Comparison of ENCODE assay signal across 1 cellular context in the genomic region with DNA sequence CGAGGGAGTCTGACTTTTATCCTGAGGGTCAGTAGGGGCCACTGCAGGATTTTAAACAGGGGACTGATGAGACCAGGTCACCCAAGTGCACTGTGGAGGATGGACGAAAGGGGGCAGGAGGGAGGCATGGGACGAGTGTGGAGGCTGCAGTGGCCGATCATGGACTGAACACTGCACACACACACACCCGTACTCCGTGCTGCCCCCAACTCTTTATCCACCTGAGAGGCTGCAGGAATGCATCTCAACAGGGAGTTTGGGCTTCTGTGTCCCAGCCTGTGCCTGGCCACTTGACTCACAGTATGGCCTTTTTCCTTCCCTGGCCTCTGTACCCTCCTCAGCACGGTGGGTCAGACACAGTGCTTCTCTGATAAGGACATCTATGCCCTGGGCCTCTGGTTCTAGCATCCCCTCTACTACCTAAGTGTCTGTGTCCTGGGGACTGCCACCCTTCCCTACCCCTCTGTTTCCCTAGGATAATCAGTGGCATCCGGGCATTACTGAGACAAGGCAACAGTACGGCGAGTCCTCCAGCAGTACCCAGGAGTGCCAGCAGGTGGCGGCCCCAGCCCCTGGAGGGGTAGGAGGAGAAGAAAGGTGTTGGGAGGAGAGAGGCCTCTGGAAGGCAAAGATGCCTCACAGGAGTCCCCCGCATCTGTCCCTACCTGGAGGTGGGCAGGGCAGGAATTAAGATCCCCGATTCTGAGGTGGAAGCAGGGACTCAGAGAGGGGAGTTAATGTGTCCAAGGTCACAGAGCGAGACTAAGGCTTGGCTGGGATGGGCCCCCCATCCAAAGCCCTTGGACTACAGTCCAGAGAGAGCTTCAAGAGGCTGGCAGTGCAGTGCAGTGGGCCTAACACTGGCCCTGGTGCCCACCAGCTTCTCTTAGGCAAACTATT.
TF ChIP-seq lines count a peak whose summit lies in the region.

No MANE protein-coding gene starts in this region.

TF ChIP-seq in K562, 482 proteins besides CTCF, POLR2A, EP300 and RAD21 (continues in another document):
- TF ChIP-seq, protein P1, sequence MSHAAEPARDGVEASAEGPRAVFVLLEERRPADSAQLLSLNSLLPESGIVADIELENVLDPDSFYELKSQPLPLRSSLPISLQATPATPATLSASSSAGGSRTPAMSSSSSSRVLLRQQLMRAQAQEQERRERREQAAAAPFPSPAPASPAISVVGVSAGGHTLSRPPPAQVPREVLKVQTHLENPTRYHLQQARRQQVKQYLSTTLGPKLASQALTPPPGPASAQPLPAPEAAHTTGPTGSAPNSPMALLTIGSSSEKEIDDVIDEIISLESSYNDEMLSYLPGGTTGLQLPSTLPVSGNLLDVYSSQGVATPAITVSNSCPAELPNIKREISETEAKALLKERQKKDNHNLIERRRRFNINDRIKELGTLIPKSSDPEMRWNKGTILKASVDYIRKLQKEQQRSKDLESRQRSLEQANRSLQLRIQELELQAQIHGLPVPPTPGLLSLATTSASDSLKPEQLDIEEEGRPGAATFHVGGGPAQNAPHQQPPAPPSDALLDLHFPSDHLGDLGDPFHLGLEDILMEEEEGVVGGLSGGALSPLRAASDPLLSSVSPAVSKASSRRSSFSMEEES (CRISPR knock-in tag; IDR thresholded peaks at IDR 0.05) = no peak
- TF ChIP-seq, protein P2, sequence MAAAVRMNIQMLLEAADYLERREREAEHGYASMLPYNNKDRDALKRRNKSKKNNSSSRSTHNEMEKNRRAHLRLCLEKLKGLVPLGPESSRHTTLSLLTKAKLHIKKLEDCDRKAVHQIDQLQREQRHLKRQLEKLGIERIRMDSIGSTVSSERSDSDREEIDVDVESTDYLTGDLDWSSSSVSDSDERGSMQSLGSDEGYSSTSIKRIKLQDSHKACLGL (CRISPR knock-in tag; IDR thresholded peaks at IDR 0.05; ENCODE audit: borderline replicate concordance, poor library complexity, severe bottlenecking) = no peak
- TF ChIP-seq ZNF133 (CRISPR knock-in tag; IDR thresholded peaks at IDR 0.05) (no peak), ATF1 (CRISPR knock-in tag; IDR thresholded peaks at IDR 0.05) (no peak), ATF1 (tag; IDR thresholded peaks at IDR 0.05) (0 out of 2 replicates have a peak, but pooled peaks have one; percentile 20), CTBP1 (IDR thresholded peaks at IDR 0.05; ENCODE audit: borderline replicate concordance) (peak; percentile 59; the same call in 1 of the 2 replicates), GABPA (tag; conservative IDR thresholded peaks at IDR 0.05; ENCODE audit: low read depth) (no peak), FOXA1 (IDR thresholded peaks at IDR 0.05; ENCODE audit: borderline replicate concordance) (no peak), FUS (optimal IDR thresholded peaks at IDR 0.05; ENCODE audit: low read depth, low read length) (no peak), CCNT2 (IDR thresholded peaks at IDR 0.05; ENCODE audit: borderline replicate concordance, extremely low read depth, insufficient read length, low read depth, low read length) (no peak), STAT5A (IDR thresholded peaks at IDR 0.05; ENCODE audit: borderline replicate concordance, low read length) (no peak), SMARCB1 (IDR thresholded peaks at IDR 0.05; ENCODE audit: insufficient read length, low read depth) (no peak), NCOA1 (IDR thresholded peaks at IDR 0.05; ENCODE audit: low read depth) (no peak), HNRNPH1 (optimal IDR thresholded peaks at IDR 0.05; ENCODE audit: low read depth, low read length) (no peak), ZNF766 (CRISPR knock-in tag; conservative IDR thresholded peaks at IDR 0.05) (no peak), NFIC (IDR thresholded peaks at IDR 0.05) (no peak), NFIX (CRISPR knock-in tag; IDR thresholded peaks at IDR 0.05; ENCODE audit: low read depth) (no peak), PHB (CRISPR knock-in tag; IDR thresholded peaks at IDR 0.05) (no peak)
- TF ChIP-seq, protein P3, sequence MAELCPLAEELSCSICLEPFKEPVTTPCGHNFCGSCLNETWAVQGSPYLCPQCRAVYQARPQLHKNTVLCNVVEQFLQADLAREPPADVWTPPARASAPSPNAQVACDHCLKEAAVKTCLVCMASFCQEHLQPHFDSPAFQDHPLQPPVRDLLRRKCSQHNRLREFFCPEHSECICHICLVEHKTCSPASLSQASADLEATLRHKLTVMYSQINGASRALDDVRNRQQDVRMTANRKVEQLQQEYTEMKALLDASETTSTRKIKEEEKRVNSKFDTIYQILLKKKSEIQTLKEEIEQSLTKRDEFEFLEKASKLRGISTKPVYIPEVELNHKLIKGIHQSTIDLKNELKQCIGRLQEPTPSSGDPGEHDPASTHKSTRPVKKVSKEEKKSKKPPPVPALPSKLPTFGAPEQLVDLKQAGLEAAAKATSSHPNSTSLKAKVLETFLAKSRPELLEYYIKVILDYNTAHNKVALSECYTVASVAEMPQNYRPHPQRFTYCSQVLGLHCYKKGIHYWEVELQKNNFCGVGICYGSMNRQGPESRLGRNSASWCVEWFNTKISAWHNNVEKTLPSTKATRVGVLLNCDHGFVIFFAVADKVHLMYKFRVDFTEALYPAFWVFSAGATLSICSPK (IDR thresholded peaks at IDR 0.05; ENCODE audit: borderline replicate concordance) = no peak
- TF ChIP-seq, protein P4, sequence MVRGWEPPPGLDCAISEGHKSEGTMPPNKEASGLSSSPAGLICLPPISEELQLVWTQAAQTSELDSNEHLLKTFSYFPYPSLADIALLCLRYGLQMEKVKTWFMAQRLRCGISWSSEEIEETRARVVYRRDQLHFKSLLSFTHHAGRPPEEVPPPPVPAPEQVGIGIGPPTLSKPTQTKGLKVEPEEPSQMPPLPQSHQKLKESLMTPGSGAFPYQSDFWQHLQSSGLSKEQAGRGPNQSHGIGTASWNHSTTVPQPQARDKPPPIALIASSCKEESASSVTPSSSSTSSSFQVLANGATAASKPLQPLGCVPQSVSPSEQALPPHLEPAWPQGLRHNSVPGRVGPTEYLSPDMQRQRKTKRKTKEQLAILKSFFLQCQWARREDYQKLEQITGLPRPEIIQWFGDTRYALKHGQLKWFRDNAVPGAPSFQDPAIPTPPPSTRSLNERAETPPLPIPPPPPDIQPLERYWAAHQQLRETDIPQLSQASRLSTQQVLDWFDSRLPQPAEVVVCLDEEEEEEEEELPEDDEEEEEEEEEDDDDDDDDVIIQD (CRISPR knock-in tag; IDR thresholded peaks at IDR 0.05) = no peak
- TF ChIP-seq, protein P5, sequence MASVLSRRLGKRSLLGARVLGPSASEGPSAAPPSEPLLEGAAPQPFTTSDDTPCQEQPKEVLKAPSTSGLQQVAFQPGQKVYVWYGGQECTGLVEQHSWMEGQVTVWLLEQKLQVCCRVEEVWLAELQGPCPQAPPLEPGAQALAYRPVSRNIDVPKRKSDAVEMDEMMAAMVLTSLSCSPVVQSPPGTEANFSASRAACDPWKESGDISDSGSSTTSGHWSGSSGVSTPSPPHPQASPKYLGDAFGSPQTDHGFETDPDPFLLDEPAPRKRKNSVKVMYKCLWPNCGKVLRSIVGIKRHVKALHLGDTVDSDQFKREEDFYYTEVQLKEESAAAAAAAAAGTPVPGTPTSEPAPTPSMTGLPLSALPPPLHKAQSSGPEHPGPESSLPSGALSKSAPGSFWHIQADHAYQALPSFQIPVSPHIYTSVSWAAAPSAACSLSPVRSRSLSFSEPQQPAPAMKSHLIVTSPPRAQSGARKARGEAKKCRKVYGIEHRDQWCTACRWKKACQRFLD (CRISPR knock-in tag; IDR thresholded peaks at IDR 0.05) = no peak
- TF ChIP-seq, protein P6, sequence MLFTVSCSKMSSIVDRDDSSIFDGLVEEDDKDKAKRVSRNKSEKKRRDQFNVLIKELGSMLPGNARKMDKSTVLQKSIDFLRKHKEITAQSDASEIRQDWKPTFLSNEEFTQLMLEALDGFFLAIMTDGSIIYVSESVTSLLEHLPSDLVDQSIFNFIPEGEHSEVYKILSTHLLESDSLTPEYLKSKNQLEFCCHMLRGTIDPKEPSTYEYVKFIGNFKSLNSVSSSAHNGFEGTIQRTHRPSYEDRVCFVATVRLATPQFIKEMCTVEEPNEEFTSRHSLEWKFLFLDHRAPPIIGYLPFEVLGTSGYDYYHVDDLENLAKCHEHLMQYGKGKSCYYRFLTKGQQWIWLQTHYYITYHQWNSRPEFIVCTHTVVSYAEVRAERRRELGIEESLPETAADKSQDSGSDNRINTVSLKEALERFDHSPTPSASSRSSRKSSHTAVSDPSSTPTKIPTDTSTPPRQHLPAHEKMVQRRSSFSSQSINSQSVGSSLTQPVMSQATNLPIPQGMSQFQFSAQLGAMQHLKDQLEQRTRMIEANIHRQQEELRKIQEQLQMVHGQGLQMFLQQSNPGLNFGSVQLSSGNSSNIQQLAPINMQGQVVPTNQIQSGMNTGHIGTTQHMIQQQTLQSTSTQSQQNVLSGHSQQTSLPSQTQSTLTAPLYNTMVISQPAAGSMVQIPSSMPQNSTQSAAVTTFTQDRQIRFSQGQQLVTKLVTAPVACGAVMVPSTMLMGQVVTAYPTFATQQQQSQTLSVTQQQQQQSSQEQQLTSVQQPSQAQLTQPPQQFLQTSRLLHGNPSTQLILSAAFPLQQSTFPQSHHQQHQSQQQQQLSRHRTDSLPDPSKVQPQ (CRISPR knock-in tag; IDR thresholded peaks at IDR 0.05; ENCODE audit: borderline replicate concordance) = no peak
- TF ChIP-seq, protein P7, sequence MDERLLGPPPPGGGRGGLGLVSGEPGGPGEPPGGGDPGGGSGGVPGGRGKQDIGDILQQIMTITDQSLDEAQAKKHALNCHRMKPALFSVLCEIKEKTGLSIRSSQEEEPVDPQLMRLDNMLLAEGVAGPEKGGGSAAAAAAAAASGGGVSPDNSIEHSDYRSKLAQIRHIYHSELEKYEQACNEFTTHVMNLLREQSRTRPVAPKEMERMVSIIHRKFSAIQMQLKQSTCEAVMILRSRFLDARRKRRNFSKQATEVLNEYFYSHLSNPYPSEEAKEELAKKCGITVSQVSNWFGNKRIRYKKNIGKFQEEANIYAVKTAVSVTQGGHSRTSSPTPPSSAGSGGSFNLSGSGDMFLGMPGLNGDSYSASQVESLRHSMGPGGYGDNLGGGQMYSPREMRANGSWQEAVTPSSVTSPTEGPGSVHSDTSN (CRISPR knock-in tag; IDR thresholded peaks at IDR 0.05; ENCODE audit: low read depth) = no peak
- TF ChIP-seq, protein P7 (tag; conservative IDR thresholded peaks at IDR 0.05; ENCODE audit: low read depth) = no peak
- TF ChIP-seq, protein P8, sequence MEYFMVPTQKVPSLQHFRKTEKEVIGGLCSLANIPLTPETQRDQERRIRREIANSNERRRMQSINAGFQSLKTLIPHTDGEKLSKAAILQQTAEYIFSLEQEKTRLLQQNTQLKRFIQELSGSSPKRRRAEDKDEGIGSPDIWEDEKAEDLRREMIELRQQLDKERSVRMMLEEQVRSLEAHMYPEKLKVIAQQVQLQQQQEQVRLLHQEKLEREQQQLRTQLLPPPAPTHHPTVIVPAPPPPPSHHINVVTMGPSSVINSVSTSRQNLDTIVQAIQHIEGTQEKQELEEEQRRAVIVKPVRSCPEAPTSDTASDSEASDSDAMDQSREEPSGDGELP (CRISPR knock-in tag; IDR thresholded peaks at IDR 0.05; ENCODE audit: borderline replicate concordance) = peak; percentile 52; the same call in 1 of the 2 replicates
- TF ChIP-seq, protein P9, sequence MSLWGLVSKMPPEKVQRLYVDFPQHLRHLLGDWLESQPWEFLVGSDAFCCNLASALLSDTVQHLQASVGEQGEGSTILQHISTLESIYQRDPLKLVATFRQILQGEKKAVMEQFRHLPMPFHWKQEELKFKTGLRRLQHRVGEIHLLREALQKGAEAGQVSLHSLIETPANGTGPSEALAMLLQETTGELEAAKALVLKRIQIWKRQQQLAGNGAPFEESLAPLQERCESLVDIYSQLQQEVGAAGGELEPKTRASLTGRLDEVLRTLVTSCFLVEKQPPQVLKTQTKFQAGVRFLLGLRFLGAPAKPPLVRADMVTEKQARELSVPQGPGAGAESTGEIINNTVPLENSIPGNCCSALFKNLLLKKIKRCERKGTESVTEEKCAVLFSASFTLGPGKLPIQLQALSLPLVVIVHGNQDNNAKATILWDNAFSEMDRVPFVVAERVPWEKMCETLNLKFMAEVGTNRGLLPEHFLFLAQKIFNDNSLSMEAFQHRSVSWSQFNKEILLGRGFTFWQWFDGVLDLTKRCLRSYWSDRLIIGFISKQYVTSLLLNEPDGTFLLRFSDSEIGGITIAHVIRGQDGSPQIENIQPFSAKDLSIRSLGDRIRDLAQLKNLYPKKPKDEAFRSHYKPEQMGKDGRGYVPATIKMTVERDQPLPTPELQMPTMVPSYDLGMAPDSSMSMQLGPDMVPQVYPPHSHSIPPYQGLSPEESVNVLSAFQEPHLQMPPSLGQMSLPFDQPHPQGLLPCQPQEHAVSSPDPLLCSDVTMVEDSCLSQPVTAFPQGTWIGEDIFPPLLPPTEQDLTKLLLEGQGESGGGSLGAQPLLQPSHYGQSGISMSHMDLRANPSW (CRISPR knock-in tag; IDR thresholded peaks at IDR 0.05) = no peak
- TF ChIP-seq, protein P10, sequence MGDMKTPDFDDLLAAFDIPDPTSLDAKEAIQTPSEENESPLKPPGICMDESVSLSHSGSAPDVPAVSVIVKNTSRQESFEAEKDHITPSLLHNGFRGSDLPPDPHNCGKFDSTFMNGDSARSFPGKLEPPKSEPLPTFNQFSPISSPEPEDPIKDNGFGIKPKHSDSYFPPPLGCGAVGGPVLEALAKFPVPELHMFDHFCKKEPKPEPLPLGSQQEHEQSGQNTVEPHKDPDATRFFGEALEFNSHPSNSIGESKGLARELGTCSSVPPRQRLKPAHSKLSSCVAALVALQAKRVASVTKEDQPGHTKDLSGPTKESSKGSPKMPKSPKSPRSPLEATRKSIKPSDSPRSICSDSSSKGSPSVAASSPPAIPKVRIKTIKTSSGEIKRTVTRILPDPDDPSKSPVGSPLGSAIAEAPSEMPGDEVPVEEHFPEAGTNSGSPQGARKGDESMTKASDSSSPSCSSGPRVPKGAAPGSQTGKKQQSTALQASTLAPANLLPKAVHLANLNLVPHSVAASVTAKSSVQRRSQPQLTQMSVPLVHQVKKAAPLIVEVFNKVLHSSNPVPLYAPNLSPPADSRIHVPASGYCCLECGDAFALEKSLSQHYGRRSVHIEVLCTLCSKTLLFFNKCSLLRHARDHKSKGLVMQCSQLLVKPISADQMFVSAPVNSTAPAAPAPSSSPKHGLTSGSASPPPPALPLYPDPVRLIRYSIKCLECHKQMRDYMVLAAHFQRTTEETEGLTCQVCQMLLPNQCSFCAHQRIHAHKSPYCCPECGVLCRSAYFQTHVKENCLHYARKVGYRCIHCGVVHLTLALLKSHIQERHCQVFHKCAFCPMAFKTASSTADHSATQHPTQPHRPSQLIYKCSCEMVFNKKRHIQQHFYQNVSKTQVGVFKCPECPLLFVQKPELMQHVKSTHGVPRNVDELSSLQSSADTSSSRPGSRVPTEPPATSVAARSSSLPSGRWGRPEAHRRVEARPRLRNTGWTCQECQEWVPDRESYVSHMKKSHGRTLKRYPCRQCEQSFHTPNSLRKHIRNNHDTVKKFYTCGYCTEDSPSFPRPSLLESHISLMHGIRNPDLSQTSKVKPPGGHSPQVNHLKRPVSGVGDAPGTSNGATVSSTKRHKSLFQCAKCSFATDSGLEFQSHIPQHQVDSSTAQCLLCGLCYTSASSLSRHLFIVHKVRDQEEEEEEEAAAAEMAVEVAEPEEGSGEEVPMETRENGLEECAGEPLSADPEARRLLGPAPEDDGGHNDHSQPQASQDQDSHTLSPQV (IDR thresholded peaks at IDR 0.05) = 0 out of 2 replicates have a peak, but pooled peaks have one; percentile 25
